ENCODE assay signal across 21 cellular contexts in the genomic region with DNA sequence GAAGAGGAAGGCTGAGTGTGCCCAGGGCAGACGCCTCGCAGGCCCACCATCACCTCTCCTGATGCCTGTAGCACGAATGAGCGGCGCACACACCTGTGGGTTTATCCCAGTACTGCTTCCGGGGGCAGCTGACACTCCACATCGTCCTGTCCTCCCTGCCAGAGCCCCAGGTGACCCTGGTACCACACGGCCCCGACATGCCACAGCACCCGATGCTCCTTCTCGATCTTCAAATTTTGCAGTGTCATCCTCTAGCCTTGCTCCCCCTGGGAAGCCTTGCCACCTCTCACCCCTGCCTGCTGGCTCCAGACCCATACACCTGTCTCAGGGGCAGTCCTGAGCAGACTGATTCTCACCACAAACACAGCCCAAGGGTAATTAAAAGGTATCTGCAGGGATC. TPM values are rescaled to one million over a fixed set of nuclear protein-coding genes. Genes with fewer than 3 reads are reported as not detected.
"Had no signal": no experiment of that assay in that cellular context is flagged by ENCODE, and none has a peak within 500 bp of the region (broad histone marks: within the 10 kb centered on the region; RNA-seq: fewer than 3 reads in every experiment).

No MANE protein-coding gene starts in this region.

- H3K9me3 ChIP-seq: colonic mucosa, gastroesophageal sphincter, right lobe of liver, stomach, suprapubic skin had no signal

- H3K27ac Mint-ChIP-seq: activated CD8-positive, alpha-beta T cell treated with anti-CD3 and anti-CD28 coated beads, Interleukin-2, amount 10 ng/mL, durations not matched to agents 7 days and 5 days; activated naive CD8-positive, alpha-beta T cell treated with anti-CD3 and anti-CD28 coated beads for 36 hours; natural killer cell treated with Interleukin-12 subunit alpha and Interleukin-12 subunit beta and Interleukin-15 and Interleukin-18, amount 100 ng/mL, for 72 hours; T-helper 1 cell treated with Interleukin-12 subunit alpha and Interleukin-12 subunit beta and Interleukin-4 antibody, amounts not matched to agents 30 μg/mL and 1 μg/mL, for 36 hours had no signal

- H3K79me2 ChIP-seq: parathyroid adenoma had no signal

- H3K27ac ChIP-seq: colonic mucosa, dorsolateral prefrontal cortex, gastroesophageal sphincter, parathyroid adenoma, right lobe of liver, skin epidermis, stomach, suprapubic skin, tibial nerve had no signal

- H3K36me3 Mint-ChIP-seq: activated naive CD8-positive, alpha-beta T cell treated with anti-CD3 and anti-CD28 coated beads for 36 hours; natural killer cell treated with Interleukin-12 subunit alpha and Interleukin-12 subunit beta and Interleukin-15 and Interleukin-18, amount 100 ng/mL, for 72 hours had no signal

- H3K27me3 ChIP-seq: colonic mucosa, right lobe of liver, tibial nerve had no signal

- H3K4me3 ChIP-seq: colonic mucosa, dorsolateral prefrontal cortex, gastroesophageal sphincter, right lobe of liver, skin epidermis, stomach, suprapubic skin, tibial nerve had no signal

- DNase-seq: activated CD4-positive, alpha-beta T cell treated with anti-CD3 and anti-CD28 coated beads, Interleukin-2, amount 50 U/mL, for 1 hour; activated naive CD4-positive, alpha-beta T cell treated with Interleukin-2 at 50 U/mL for 16 hours; activated naive CD8-positive, alpha-beta T cell treated with anti-CD3 and anti-CD28 coated beads for 36 hours; activated T-cell treated with anti-CD3 and anti-CD28 coated beads, Interleukin-2, amount 50 U/mL, for 48 hours; colonic mucosa; dorsolateral prefrontal cortex; hypothalamus; stimulated activated CD4-positive, alpha-beta T cell treated with anti-CD3 and anti-CD28 coated beads, Interleukin-1b, Interleukin-23, amount 100 ng/mL, for 48 hours; stomach had no signal

- H3K4me3 Mint-ChIP-seq: activated CD8-positive, alpha-beta T cell treated with anti-CD3 and anti-CD28 coated beads, Interleukin-2, amount 10 ng/mL, durations not matched to agents 7 days and 5 days; activated naive CD8-positive, alpha-beta T cell treated with anti-CD3 and anti-CD28 coated beads for 36 hours; central memory CD8-positive, alpha-beta T cell; natural killer cell treated with Interleukin-12 subunit alpha and Interleukin-12 subunit beta and Interleukin-15 and Interleukin-18, amount 100 ng/mL, for 72 hours; T-helper 1 cell treated with Interleukin-12 subunit alpha and Interleukin-12 subunit beta and Interleukin-4 antibody, amounts not matched to agents 30 μg/mL and 1 μg/mL, for 36 hours had no signal

- ATAC-seq: activated CD4-positive, CD25-positive, alpha-beta regulatory T cell treated with anti-CD3 and anti-CD28 coated beads, Interleukin-2, amount 50 U/mL, for 24 hours; activated CD8-positive, alpha-beta T cell treated with anti-CD3 and anti-CD28 coated beads, Interleukin-2, amount 10 ng/mL, durations not matched to agents 7 days and 5 days; gastroesophageal sphincter; right lobe of liver had no signal

- H3K4me1 Mint-ChIP-seq: activated naive CD8-positive, alpha-beta T cell treated with anti-CD3 and anti-CD28 coated beads for 36 hours; central memory CD8-positive, alpha-beta T cell had no signal

- H2AFZ ChIP-seq: parathyroid adenoma had no signal

- FAIRE-seq: astrocyte had no signal

- H3K4me1 ChIP-seq: colonic mucosa, gastroesophageal sphincter, parathyroid adenoma, right lobe of liver, stomach, suprapubic skin, tibial nerve had no signal

- H3K36me3 ChIP-seq: colonic mucosa, gastroesophageal sphincter, right lobe of liver, stomach, suprapubic skin, tibial nerve had no signal

- H3K9me3 Mint-ChIP-seq: activated naive CD8-positive, alpha-beta T cell treated with anti-CD3 and anti-CD28 coated beads for 36 hours; central memory CD8-positive, alpha-beta T cell; natural killer cell treated with Interleukin-12 subunit alpha and Interleukin-12 subunit beta and Interleukin-15 and Interleukin-18, amount 100 ng/mL, for 72 hours; T-helper 1 cell treated with Interleukin-12 subunit alpha and Interleukin-12 subunit beta and Interleukin-4 antibody, amounts not matched to agents 30 μg/mL and 1 μg/mL, for 36 hours had no signal

- H3K9ac ChIP-seq: parathyroid adenoma had no signal

RNA-seq across cellular contexts. Expression of a gene that starts 40.6 kb away (rescaled TPM):
- total RNA-seq: activated CD8-positive, alpha-beta T cell treated with anti-CD3 and anti-CD28 coated beads, Interleukin-2, amount 10 ng/mL, durations not matched to agents 7 days and 5 days; activated naive CD8-positive, alpha-beta T cell treated with anti-CD3 and anti-CD28 coated beads for 36 hours; natural killer cell treated with Interleukin-12 subunit alpha and Interleukin-12 subunit beta and Interleukin-15 and Interleukin-18, amount 100 ng/mL, for 72 hours had no signal
